In the genomic region with DNA sequence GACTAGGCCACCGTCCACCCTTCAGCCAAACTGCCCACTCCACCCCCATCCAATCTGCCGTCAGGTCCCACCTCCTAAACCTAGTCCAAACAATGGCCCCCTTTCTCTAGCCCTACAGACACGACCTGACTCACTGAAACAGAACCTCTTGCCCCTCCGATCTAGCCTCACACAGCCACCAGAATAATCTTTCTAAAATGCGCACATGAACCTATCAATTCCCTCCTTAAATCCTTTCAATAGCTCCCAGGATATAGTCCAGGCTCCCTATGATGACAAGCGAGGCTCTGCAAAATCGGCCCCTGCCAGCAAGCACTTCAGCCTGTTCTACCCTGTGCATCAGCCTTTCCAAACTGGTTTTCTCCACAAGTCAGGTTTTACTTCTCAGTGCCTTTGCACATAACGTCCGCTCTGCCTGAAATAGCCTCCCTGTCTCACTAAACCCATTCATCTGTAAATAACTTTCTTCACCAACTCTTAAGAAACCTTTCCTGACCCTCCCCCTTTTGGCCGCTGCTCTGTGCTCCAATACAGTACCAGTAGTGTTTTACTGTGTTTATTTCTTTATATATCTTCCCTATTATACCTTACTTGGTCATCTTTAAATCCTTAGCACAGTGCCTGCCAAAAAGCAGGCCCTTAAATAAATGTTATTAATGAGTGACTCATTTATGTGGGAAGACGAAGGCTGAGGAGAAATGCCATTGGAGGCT, we compare ENCODE assay signal across 8 cellular contexts. TPM values are rescaled to one million over a fixed set of nuclear protein-coding genes. Genes with fewer than 3 reads are reported as not detected.
DNase-seq lines count a peak whose midpoint lies in the region; ATAC-seq, FAIRE-seq and TF ChIP-seq lines count a peak whose summit lies in the region.

No MANE protein-coding gene starts in this region.

- no peaks in the 10 kb centered on the region for H4K20me1 ChIP-seq in HepG2 (ENCODE audit: insufficient read depth, low read length)

- TF ChIP-seq POLR2A in HepG2 (IDR thresholded peaks at IDR 0.05; ENCODE audit: insufficient read depth in 1 of 2, low read depth in 2 of 2, low read length in 2 of 2): no peak

- intact Hi-C loops in HepG2 (cut with micrococcal nuclease; ENCODE audit: unreplicated experiment): loop anchor here (5.0 kb wide), 1 partner anchor 112 kb away; no protein-coding TSS in a partner anchor

- in situ Hi-C loops in T47D (cut with HindIII; ENCODE audit: low pct_unique_long_range_greater_than_20kb, low sequenced_read_pairs) (no loop called here), HepG2 (cut with HindIII; ENCODE audit: extremely low pct_ligation_motif_present, low pct_unique_long_range_greater_than_20kb) (no loop called here)

- TF ChIP-seq RAD21 in HepG2 (CRISPR knock-in tag; IDR thresholded peaks at IDR 0.05): no peak

- H3K9ac ChIP-seq in HepG2 (ENCODE audit: insufficient read depth, low read depth, low read length): peak overlapping the region; percentile 97

- no peaks in the 10 kb centered on the region for H3K36me3 Mint-ChIP-seq in stimulated activated naive CD8-positive, alpha-beta T cell treated with anti-CD3 and anti-CD28 coated beads, Interleukin-15, Interleukin-2, amounts not matched to agents 100 ng/mL and 50 ng/mL, for 24 hours (ENCODE audit: low read depth)
- H3K36me3 Mint-ChIP-seq in type B pancreatic cell: no peaks in the 10 kb centered on the region

- no peaks in the 10 kb centered on the region for H3K9me3 ChIP-seq in HepG2 (ENCODE audit: low read length)

- DNase-seq in stimulated activated naive CD8-positive, alpha-beta T cell treated with anti-CD3 and anti-CD28 coated beads, Interleukin-15, Interleukin-2, amounts not matched to agents 100 U/mL and 50 U/mL, for 24 hours: no peak
- DNase-seq in T47D (ENCODE audit: low read depth in 1 of 2, low spot score in 1 of 2) (peak; percentile 6 to 33), HepG2 (ENCODE audit: low spot score) (no peak), type B pancreatic cell (ENCODE audit: extremely low spot score, unreplicated experiment) (no peak), AML-193 (lab: John Stamatoyannopoulos, UW) (no peak)

- POLR2A ChIA-PET in HepG2 (lab: Yijun Ruan, JAX): interaction anchor here (1.9 to 4.1 kb wide), 3 partner anchors 8 to 143 kb away, joined by 4 to 32 read pairs (median 29); a partner anchor contains a TSS

- H3K9me3 Mint-ChIP-seq in stimulated activated naive CD8-positive, alpha-beta T cell treated with anti-CD3 and anti-CD28 coated beads, Interleukin-15, Interleukin-2, amounts not matched to agents 100 ng/mL and 50 ng/mL, for 24 hours: no peaks in the 10 kb centered on the region
- no peaks in the 10 kb centered on the region for H3K9me3 Mint-ChIP-seq in type B pancreatic cell

- H3K27ac ChIP-seq in HepG2 (ENCODE audit: extremely low read length, insufficient read depth, low read length): peak overlapping the region; percentile 98

- peak; percentile 58 for FAIRE-seq in HepG2 (lab: Jason Lieb, UNC)

- peak overlapping the region; percentile 32 for H3K27ac Mint-ChIP-seq in stimulated activated naive CD8-positive, alpha-beta T cell treated with anti-CD3 and anti-CD28 coated beads, Interleukin-15, Interleukin-2, amounts not matched to agents 100 ng/mL and 50 ng/mL, for 24 hours
- H3K27ac Mint-ChIP-seq in type B pancreatic cell: peak overlapping the region; percentile 97

- 23% methylated on average over 11 of the region's 11 CpGs for WGBS in HepG2 (ENCODE audit: low lambda C conversion rate)

- H3K4me1 Mint-ChIP-seq in stimulated activated naive CD8-positive, alpha-beta T cell treated with anti-CD3 and anti-CD28 coated beads, Interleukin-15, Interleukin-2, amounts not matched to agents 100 ng/mL and 50 ng/mL, for 24 hours (ENCODE audit: low read depth): no peaks in the 10 kb centered on the region
- peaks cover 7% of the 10 kb centered on the region for H3K4me1 Mint-ChIP-seq in type B pancreatic cell (ENCODE audit: unreplicated experiment)

- peak overlapping the region; percentile 65 for H3K4me3 Mint-ChIP-seq in stimulated activated naive CD8-positive, alpha-beta T cell treated with anti-CD3 and anti-CD28 coated beads, Interleukin-15, Interleukin-2, amounts not matched to agents 100 ng/mL and 50 ng/mL, for 24 hours
- H3K4me3 Mint-ChIP-seq in type B pancreatic cell: peak overlapping the region; percentile 88

- peaks cover 59% of the 10 kb centered on the region for H3K4me1 ChIP-seq in HepG2 (ENCODE audit: insufficient read depth, low read length)

- TF ChIP-seq EP300 in HepG2 (IDR thresholded peaks at IDR 0.05; ENCODE audit: low read depth in 2 of 2, low read length in 2 of 2) (no peak), HepG2 (CRISPR knock-in tag; IDR thresholded peaks at IDR 0.05; ENCODE audit: borderline replicate concordance) (no peak)

- H2AFZ ChIP-seq in HepG2 (ENCODE audit: low read length): peak overlapping the region; percentile 57

- ATAC-seq in stimulated activated naive CD8-positive, alpha-beta T cell treated with anti-CD3 and anti-CD28 coated beads, Interleukin-15, Interleukin-2, amounts not matched to agents 100 U/mL and 50 U/mL, for 24 hours: no peak
- ATAC-seq in HepG2 (peak; percentile 6; the same call in 2 of the 3 replicates), GM21825 (IDR thresholded peaks at IDR 0.05; ENCODE audit: unreplicated experiment) (no peak), HG02840 (IDR thresholded peaks at IDR 0.05; ENCODE audit: low FRiP score, unreplicated experiment) (no peak)

- TSS peak; percentile 88 for BruUV-seq in HepG2 (replicated peaks; lab: Mats Ljungman, UMichigan)

- peak overlapping the region; percentile 97 for H3K4me2 ChIP-seq in HepG2 (ENCODE audit: low read depth, low read length)

- H3K36me3 ChIP-seq in HepG2 (replicated peaks in 1 of 2; ENCODE audit: control insufficient read depth in 1 of 2, insufficient read depth in 2 of 2, low read length in 2 of 2): no peaks in the 10 kb centered on the region

- peak overlapping the region; percentile 72 to 88 (median 86) for H3K4me3 ChIP-seq in HepG2 (replicated peaks in 1 of 3; ENCODE audit: insufficient read depth in 1 of 3, low read depth in 2 of 3, low read length in 3 of 3)

- CTCF ChIA-PET in HepG2 (lab: Yijun Ruan, JAX; ENCODE audit: low intra/inter-chr PET ratio, low total read pairs): no interaction called here

- no peaks in the 10 kb centered on the region for H3K79me2 ChIP-seq in HepG2 (ENCODE audit: insufficient read depth, low read length)

- H3K27me3 ChIP-seq in HepG2 (ENCODE audit: control insufficient read depth in 1 of 2, insufficient read depth in 2 of 2, low read length in 2 of 2): no peaks in the 10 kb centered on the region; a peak in 1 of 5 replicates

- no peak for TF ChIP-seq CTCF in HepG2 (CRISPR knock-in tag; IDR thresholded peaks at IDR 0.05)
- no peak for TF ChIP-seq CTCF in type B pancreatic cell (conservative IDR thresholded peaks at IDR 0.05)

- no peaks in the 10 kb centered on the region for H3K27me3 Mint-ChIP-seq in stimulated activated naive CD8-positive, alpha-beta T cell treated with anti-CD3 and anti-CD28 coated beads, Interleukin-15, Interleukin-2, amounts not matched to agents 100 ng/mL and 50 ng/mL, for 24 hours
- H3K27me3 Mint-ChIP-seq in type B pancreatic cell: peaks cover 4% of the 10 kb centered on the region

RNA-seq across cellular contexts. Expression of a gene that starts 9.0 kb away (rescaled TPM):
- total RNA-seq in HepG2 (2016; rRNA removed; fragmentation: Illumina TruSeq; extraction: Trizol) (90.0 and 97.8 TPM in 2 replicates), type B pancreatic cell (ENCODE audit: low replicate concordance) (33.9 and 114 TPM in 2 replicates)
- 46.4 and 52.0 TPM in 2 replicates for total RNA-seq in HepG2 (2016; cell fraction: cytosol; rRNA removed; fragmentation: Illumina TruSeq; extraction: Trizol; ENCODE audit: low read depth)
- 83.1 and 89.9 TPM in 2 replicates for total RNA-seq in HepG2 (2016; cell fraction: insoluble cytoplasmic fraction; rRNA removed; fragmentation: Illumina TruSeq; extraction: Trizol)
- 44.6 and 48.1 TPM in 2 replicates for total RNA-seq in HepG2 (2016; cell fraction: membrane; rRNA removed; fragmentation: Illumina TruSeq; extraction: Trizol)
- total RNA-seq in HepG2 (2016; cell fraction: nucleus; rRNA removed; fragmentation: Illumina TruSeq; extraction: Trizol): 41.5 and 42.9 TPM in 2 replicates
- 39.5 and 57.9 TPM in 2 replicates for polyA plus RNA-seq in HepG2 (2011; rRNA removed)
- polyA plus RNA-seq in HepG2 (2011; cell fraction: cytosol; rRNA removed): 30.0 and 51.5 TPM in 2 replicates
- polyA plus RNA-seq in HepG2 (2011; cell fraction: nucleus; rRNA removed): 32.3 and 62.8 TPM in 2 replicates
- 30.3 and 42.3 TPM in 2 replicates for polyA plus RNA-seq in HepG2 (2012)
- 55.7 and 55.8 TPM in 2 replicates for polyA plus RNA-seq in HepG2 (2016; cell fraction: cytosol; fragmentation: Illumina TruSeq; extraction: Trizol; ENCODE audit: low read depth)
- 111 and 128 TPM in 2 replicates for polyA plus RNA-seq in HepG2 (2016; cell fraction: insoluble cytoplasmic fraction; fragmentation: Illumina TruSeq; extraction: Trizol; ENCODE audit: low read depth)
- polyA plus RNA-seq in HepG2 (2016; cell fraction: membrane; fragmentation: Illumina TruSeq; extraction: Trizol; ENCODE audit: low read depth): 48.3 and 54.4 TPM in 2 replicates
- 82.6 and 84.9 TPM in 2 replicates for polyA plus RNA-seq in HepG2 (2016; cell fraction: nucleus; fragmentation: Illumina TruSeq; extraction: Trizol; ENCODE audit: insufficient read depth, low read depth)
- 131 and 377 TPM in 2 replicates for polyA minus RNA-seq in HepG2 (2011; rRNA and poly(A)+ RNA removed; ENCODE audit: low replicate concordance)
- 20.8 and 38.2 TPM in 2 replicates for polyA minus RNA-seq in HepG2 (2011; cell fraction: cytosol; rRNA and poly(A)+ RNA removed)
- polyA minus RNA-seq in HepG2 (2011; cell fraction: nucleus; rRNA and poly(A)+ RNA removed): 12.4 and 21.2 TPM in 2 replicates

RNA-seq across cellular contexts. Expression of a gene that starts 12.1 kb away (rescaled TPM):
- total RNA-seq in HepG2 (2016; rRNA removed; fragmentation: Illumina TruSeq; extraction: Trizol) (not detected in 2 replicates), type B pancreatic cell (ENCODE audit: low replicate concordance) (not detected in 2 replicates)
- 0.30 TPM in 1 of 2 replicates, not detected in the other for total RNA-seq in HepG2 (2016; cell fraction: cytosol; rRNA removed; fragmentation: Illumina TruSeq; extraction: Trizol; ENCODE audit: low read depth)
- not detected in 2 replicates for total RNA-seq in HepG2 (2016; cell fraction: insoluble cytoplasmic fraction; rRNA removed; fragmentation: Illumina TruSeq; extraction: Trizol)
- not detected in 2 replicates for total RNA-seq in HepG2 (2016; cell fraction: membrane; rRNA removed; fragmentation: Illumina TruSeq; extraction: Trizol)
- not detected in 2 replicates for total RNA-seq in HepG2 (2016; cell fraction: nucleus; rRNA removed; fragmentation: Illumina TruSeq; extraction: Trizol)
- polyA plus RNA-seq in HepG2 (2011; rRNA removed): not detected in 2 replicates
- not detected in 2 replicates for polyA plus RNA-seq in HepG2 (2011; cell fraction: cytosol; rRNA removed)
- not detected in 2 replicates for polyA plus RNA-seq in HepG2 (2011; cell fraction: nucleus; rRNA removed)
- polyA plus RNA-seq in HepG2 (2012): not detected in 2 replicates
- polyA plus RNA-seq in HepG2 (2016; cell fraction: cytosol; fragmentation: Illumina TruSeq; extraction: Trizol; ENCODE audit: low read depth): not detected in 2 replicates
- polyA plus RNA-seq in HepG2 (2016; cell fraction: insoluble cytoplasmic fraction; fragmentation: Illumina TruSeq; extraction: Trizol; ENCODE audit: low read depth): 0.12 TPM in 1 of 2 replicates, not detected in the other
- not detected in 2 replicates for polyA plus RNA-seq in HepG2 (2016; cell fraction: membrane; fragmentation: Illumina TruSeq; extraction: Trizol; ENCODE audit: low read depth)
- polyA plus RNA-seq in HepG2 (2016; cell fraction: nucleus; fragmentation: Illumina TruSeq; extraction: Trizol; ENCODE audit: insufficient read depth, low read depth): not detected in 2 replicates
- 0.54 TPM in 1 of 2 replicates, not detected in the other for polyA minus RNA-seq in HepG2 (2011; rRNA and poly(A)+ RNA removed; ENCODE audit: low replicate concordance)
- polyA minus RNA-seq in HepG2 (2011; cell fraction: cytosol; rRNA and poly(A)+ RNA removed): not detected in 2 replicates
- polyA minus RNA-seq in HepG2 (2011; cell fraction: nucleus; rRNA and poly(A)+ RNA removed): not detected in 2 replicates

RNA-seq across cellular contexts. Expression of a gene that starts 18.1 kb away (rescaled TPM):
- total RNA-seq in HepG2 (2016; rRNA removed; fragmentation: Illumina TruSeq; extraction: Trizol): 29.7 and 55.2 TPM in 2 replicates
- 12.3 and 14.1 TPM in 2 replicates for total RNA-seq in HepG2 (2016; cell fraction: cytosol; rRNA removed; fragmentation: Illumina TruSeq; extraction: Trizol; ENCODE audit: low read depth)
- 31.2 and 54.3 TPM in 2 replicates for total RNA-seq in HepG2 (2016; cell fraction: insoluble cytoplasmic fraction; rRNA removed; fragmentation: Illumina TruSeq; extraction: Trizol)
- total RNA-seq in HepG2 (2016; cell fraction: membrane; rRNA removed; fragmentation: Illumina TruSeq; extraction: Trizol): 23.3 and 25.4 TPM in 2 replicates
- 40.7 and 42.5 TPM in 2 replicates for total RNA-seq in HepG2 (2016; cell fraction: nucleus; rRNA removed; fragmentation: Illumina TruSeq; extraction: Trizol)
- 77.4 and 95.9 TPM in 2 replicates for polyA plus RNA-seq in HepG2 (2011; rRNA removed)
- 64.9 and 73.4 TPM in 2 replicates for polyA plus RNA-seq in HepG2 (2011; cell fraction: cytosol; rRNA removed)
- polyA plus RNA-seq in HepG2 (2011; cell fraction: nucleus; rRNA removed): 44.8 and 54.7 TPM in 2 replicates
- 33.2 and 44.1 TPM in 2 replicates for polyA plus RNA-seq in HepG2 (2012)
- polyA plus RNA-seq in HepG2 (2016; cell fraction: cytosol; fragmentation: Illumina TruSeq; extraction: Trizol; ENCODE audit: low read depth): 17.0 and 18.2 TPM in 2 replicates
- 37.9 and 39.0 TPM in 2 replicates for polyA plus RNA-seq in HepG2 (2016; cell fraction: insoluble cytoplasmic fraction; fragmentation: Illumina TruSeq; extraction: Trizol; ENCODE audit: low read depth)
- 23.8 and 25.7 TPM in 2 replicates for polyA plus RNA-seq in HepG2 (2016; cell fraction: membrane; fragmentation: Illumina TruSeq; extraction: Trizol; ENCODE audit: low read depth)
- polyA plus RNA-seq in HepG2 (2016; cell fraction: nucleus; fragmentation: Illumina TruSeq; extraction: Trizol; ENCODE audit: insufficient read depth, low read depth): 78.4 and 80.0 TPM in 2 replicates
- polyA minus RNA-seq in HepG2 (2011; rRNA and poly(A)+ RNA removed; ENCODE audit: low replicate concordance): 60.0 and 196 TPM in 2 replicates
- polyA minus RNA-seq in HepG2 (2011; cell fraction: cytosol; rRNA and poly(A)+ RNA removed): 18.8 and 25.8 TPM in 2 replicates
- 9.5 and 12.1 TPM in 2 replicates for polyA minus RNA-seq in HepG2 (2011; cell fraction: nucleus; rRNA and poly(A)+ RNA removed)
- total RNA-seq in type B pancreatic cell (ENCODE audit: low replicate concordance): 52.2 and 124 TPM in 2 replicates

RNA-seq across cellular contexts. Expression of a gene that starts 39.9 kb away (rescaled TPM):
- 77.4 and 112 TPM in 2 replicates for total RNA-seq in HepG2 (2016; rRNA removed; fragmentation: Illumina TruSeq; extraction: Trizol)
- total RNA-seq in HepG2 (2016; cell fraction: cytosol; rRNA removed; fragmentation: Illumina TruSeq; extraction: Trizol; ENCODE audit: low read depth): 27.8 and 29.8 TPM in 2 replicates
- 79.1 and 119 TPM in 2 replicates for total RNA-seq in HepG2 (2016; cell fraction: insoluble cytoplasmic fraction; rRNA removed; fragmentation: Illumina TruSeq; extraction: Trizol)
- 39.9 and 44.3 TPM in 2 replicates for total RNA-seq in HepG2 (2016; cell fraction: membrane; rRNA removed; fragmentation: Illumina TruSeq; extraction: Trizol)
- 30.3 and 33.9 TPM in 2 replicates for total RNA-seq in HepG2 (2016; cell fraction: nucleus; rRNA removed; fragmentation: Illumina TruSeq; extraction: Trizol)
- 13.0 and 16.9 TPM in 2 replicates for polyA plus RNA-seq in HepG2 (2011; rRNA removed)
- polyA plus RNA-seq in HepG2 (2011; cell fraction: cytosol; rRNA removed): 15.2 and 18.5 TPM in 2 replicates
- polyA plus RNA-seq in HepG2 (2011; cell fraction: nucleus; rRNA removed): 27.4 and 29.3 TPM in 2 replicates
- polyA plus RNA-seq in HepG2 (2012): 34.9 and 41.7 TPM in 2 replicates
- 23.6 and 24.6 TPM in 2 replicates for polyA plus RNA-seq in HepG2 (2016; cell fraction: cytosol; fragmentation: Illumina TruSeq; extraction: Trizol; ENCODE audit: low read depth)
- 98.6 and 98.7 TPM in 2 replicates for polyA plus RNA-seq in HepG2 (2016; cell fraction: insoluble cytoplasmic fraction; fragmentation: Illumina TruSeq; extraction: Trizol; ENCODE audit: low read depth)
- polyA plus RNA-seq in HepG2 (2016; cell fraction: membrane; fragmentation: Illumina TruSeq; extraction: Trizol; ENCODE audit: low read depth): 30.8 and 31.0 TPM in 2 replicates
- 48.4 and 55.2 TPM in 2 replicates for polyA plus RNA-seq in HepG2 (2016; cell fraction: nucleus; fragmentation: Illumina TruSeq; extraction: Trizol; ENCODE audit: insufficient read depth, low read depth)
- polyA minus RNA-seq in HepG2 (2011; rRNA and poly(A)+ RNA removed; ENCODE audit: low replicate concordance): 11.0 and 19.2 TPM in 2 replicates
- 14.2 and 14.7 TPM in 2 replicates for polyA minus RNA-seq in HepG2 (2011; cell fraction: cytosol; rRNA and poly(A)+ RNA removed)
- 30.3 and 36.6 TPM in 2 replicates for polyA minus RNA-seq in HepG2 (2011; cell fraction: nucleus; rRNA and poly(A)+ RNA removed)
- 37.2 and 48.1 TPM in 2 replicates for total RNA-seq in type B pancreatic cell (ENCODE audit: low replicate concordance)

RNA-seq across cellular contexts. Expression of a gene that starts 39.9 kb away (rescaled TPM):
- total RNA-seq in HepG2 (2016; rRNA removed; fragmentation: Illumina TruSeq; extraction: Trizol) (5.6 and 8.0 TPM in 2 replicates), type B pancreatic cell (ENCODE audit: low replicate concordance) (45.8 and 65.7 TPM in 2 replicates)
- 3.8 TPM in 2 replicates for total RNA-seq in HepG2 (2016; cell fraction: cytosol; rRNA removed; fragmentation: Illumina TruSeq; extraction: Trizol; ENCODE audit: low read depth)
- 4.3 and 9.7 TPM in 2 replicates for total RNA-seq in HepG2 (2016; cell fraction: insoluble cytoplasmic fraction; rRNA removed; fragmentation: Illumina TruSeq; extraction: Trizol)
- 3.6 TPM in 2 replicates for total RNA-seq in HepG2 (2016; cell fraction: membrane; rRNA removed; fragmentation: Illumina TruSeq; extraction: Trizol)
- 17.5 and 18.0 TPM in 2 replicates for total RNA-seq in HepG2 (2016; cell fraction: nucleus; rRNA removed; fragmentation: Illumina TruSeq; extraction: Trizol)
- polyA plus RNA-seq in HepG2 (2011; rRNA removed): 8.8 and 9.8 TPM in 2 replicates
- 2.2 and 3.1 TPM in 2 replicates for polyA plus RNA-seq in HepG2 (2011; cell fraction: cytosol; rRNA removed)
- polyA plus RNA-seq in HepG2 (2011; cell fraction: nucleus; rRNA removed): 58.1 and 68.7 TPM in 2 replicates
- 7.8 and 8.7 TPM in 2 replicates for polyA plus RNA-seq in HepG2 (2012)
- 0.57 and 0.69 TPM in 2 replicates for polyA plus RNA-seq in HepG2 (2016; cell fraction: cytosol; fragmentation: Illumina TruSeq; extraction: Trizol; ENCODE audit: low read depth)
- 2.9 and 3.7 TPM in 2 replicates for polyA plus RNA-seq in HepG2 (2016; cell fraction: insoluble cytoplasmic fraction; fragmentation: Illumina TruSeq; extraction: Trizol; ENCODE audit: low read depth)
- polyA plus RNA-seq in HepG2 (2016; cell fraction: membrane; fragmentation: Illumina TruSeq; extraction: Trizol; ENCODE audit: low read depth): 1.2 and 1.3 TPM in 2 replicates
- 23.7 and 25.9 TPM in 2 replicates for polyA plus RNA-seq in HepG2 (2016; cell fraction: nucleus; fragmentation: Illumina TruSeq; extraction: Trizol; ENCODE audit: insufficient read depth, low read depth)
- 36.3 and 51.9 TPM in 2 replicates for polyA minus RNA-seq in HepG2 (2011; rRNA and poly(A)+ RNA removed; ENCODE audit: low replicate concordance)
- polyA minus RNA-seq in HepG2 (2011; cell fraction: cytosol; rRNA and poly(A)+ RNA removed): 3.5 and 5.0 TPM in 2 replicates
- 55.9 and 71.0 TPM in 2 replicates for polyA minus RNA-seq in HepG2 (2011; cell fraction: nucleus; rRNA and poly(A)+ RNA removed)

Comparison
In these comparisons a context has a peak if more than half of its experiments do, and no peak if none do; other contexts are left out.
1. DNase-seq: peak in T47D (2 of 2); none in stimulated activated naive CD8-positive, alpha-beta T cell treated with anti-CD3 and anti-CD28 coated beads, Interleukin-15, Interleukin-2, amounts not matched to agents 100 U/mL and 50 U/mL, for 24 hours (single experiment), HepG2 (single experiment), type B pancreatic cell (single experiment) and AML-193 (0 of 2).